ENCODE assay signal across 10 cellular contexts in the genomic region with DNA sequence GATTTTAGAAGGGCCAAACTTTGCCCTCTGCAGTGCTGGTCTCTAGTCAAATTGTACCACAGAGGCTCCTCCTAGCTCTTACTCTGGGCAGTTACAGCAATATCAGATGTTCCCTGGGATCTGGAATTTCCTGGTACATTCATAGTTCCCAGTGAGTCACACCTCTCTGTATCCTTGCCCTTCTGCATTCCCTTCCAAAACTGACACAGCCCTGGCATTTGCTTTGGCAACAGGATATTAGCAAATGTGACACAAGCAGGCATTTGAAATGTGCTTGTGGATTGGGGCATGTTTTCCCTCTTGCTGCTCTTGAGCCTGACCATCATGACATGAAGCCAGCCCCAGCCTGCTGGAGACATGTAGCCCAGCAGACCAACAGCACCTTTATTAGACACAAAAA.
DNase-seq lines count a peak whose midpoint lies in the region; ATAC-seq, FAIRE-seq and TF ChIP-seq lines count a peak whose summit lies in the region.
"Had no signal": no experiment of that assay in that cellular context is flagged by ENCODE, and none has a peak within 500 bp of the region (broad histone marks: within the 10 kb centered on the region; RNA-seq: fewer than 3 reads in every experiment).

No MANE protein-coding gene starts in this region.

- in situ Hi-C loops in brain microvascular endothelial cell (cut with HindIII; ENCODE audit: low pct_ligation_motif_present, low sequenced_read_pairs): no loop called here

- DNase-seq in Right ventricle myocardium superior (no peak), cardiac septum (ENCODE audit: low spot score) (no peak), brain microvascular endothelial cell (peak; percentile 89), islet precursor cell (peak; percentile 73), urothelium cell line (ENCODE audit: low spot score) (peak; percentile 77), iPS-NIHi11 (ENCODE audit: low spot score) (no peak), retina (no peak)
- DNase-seq: NCI-H345; stimulated activated CD8-positive, alpha-beta memory T cell treated with anti-CD3 and anti-CD28 coated beads, Interleukin-4, amount 100 ng/mL, for 48 hours had no signal

- ATAC-seq in Right ventricle myocardium superior (ENCODE audit: poor library complexity) (peak; percentile 43), GM21447 (IDR thresholded peaks at IDR 0.05; ENCODE audit: unreplicated experiment) (no peak)

- H3K36me3 ChIP-seq in brain microvascular endothelial cell (replicated peaks): no peaks in the 10 kb centered on the region

- H3K27ac ChIP-seq in brain microvascular endothelial cell: peak overlapping the region; percentile 80

- no peaks in the 10 kb centered on the region for H3K27me3 ChIP-seq in brain microvascular endothelial cell (replicated peaks)

- TF ChIP-seq CTCF in brain microvascular endothelial cell (IDR thresholded peaks at IDR 0.05; ENCODE audit: low read depth, low read length, missing control alignments): peak; percentile 62

- peak; percentile 76 for FAIRE-seq in urothelium cell line (lab: Jason Lieb, UNC)

- H3K4me3 ChIP-seq in brain microvascular endothelial cell (ENCODE audit: low read depth, low read length): no peak overlapping the region

- intact Hi-C loops in Right ventricle myocardium superior (cut with DNase I): no loop called here
- intact Hi-C loops in cardiac septum (cut with DNase I): no loop called here

Comparison
In these comparisons a context has a peak if more than half of its experiments do, and no peak if none do; other contexts are left out.
1. DNase-seq: peak in brain microvascular endothelial cell (single experiment), islet precursor cell (single experiment) and urothelium cell line (single experiment); none in Right ventricle myocardium superior (single experiment), cardiac septum (single experiment), iPS-NIHi11 (single experiment) and retina (single experiment).